ENCODE assay signal across 8 cellular contexts in the genomic region with DNA sequence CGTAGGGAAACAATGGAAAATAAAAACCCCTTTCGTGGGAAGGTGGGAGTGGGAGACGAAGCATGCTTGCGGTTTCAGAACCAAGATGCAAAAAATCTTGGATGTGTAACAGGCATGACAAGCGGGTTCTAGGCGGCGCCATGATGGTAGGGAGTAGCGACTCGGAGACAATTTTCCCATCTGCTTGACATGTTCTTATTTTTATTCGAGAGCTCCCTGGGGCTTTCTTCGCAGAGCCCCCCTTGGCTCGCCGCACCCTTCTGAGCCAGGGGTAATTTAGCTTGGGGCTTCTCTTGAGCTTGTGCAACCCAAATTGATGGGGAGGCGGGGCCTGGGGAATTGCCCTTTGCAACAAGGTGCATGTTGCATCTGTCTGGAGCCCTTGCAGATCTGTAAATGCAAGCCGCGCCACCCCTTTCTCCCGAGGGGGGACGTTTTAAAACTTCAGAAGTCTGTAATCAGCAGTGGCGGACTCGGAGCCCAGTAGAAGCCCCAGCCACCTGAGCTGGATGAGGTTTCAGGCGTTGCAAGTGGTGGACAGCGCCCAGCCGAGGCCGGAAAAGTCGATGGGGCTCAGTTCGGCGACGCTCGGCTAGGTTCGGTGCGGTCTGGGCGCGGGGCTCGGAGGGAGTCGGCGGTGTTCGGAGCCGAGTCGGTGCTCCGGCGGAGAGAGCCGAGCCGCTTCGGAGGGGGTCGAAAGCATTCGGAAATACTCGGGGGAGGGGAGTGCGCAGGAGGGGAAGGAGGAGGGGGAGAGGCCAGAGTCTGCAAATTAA. TPM values are rescaled to one million over a fixed set of nuclear protein-coding genes. Genes with fewer than 3 reads are reported as not detected.
DNase-seq lines count a peak whose midpoint lies in the region; ATAC-seq and TF ChIP-seq lines count a peak whose summit lies in the region.

No MANE protein-coding gene starts in this region.

- H3K4me3 ChIP-seq in right atrium auricular region (peak overlapping the region; percentile 20 to 39), transverse colon (peak overlapping the region in 2 of 4 donors; percentile 16 to 83)

- intact Hi-C loops in posterior cingulate gyrus (cut with DNase I) (no loop called here), transverse colon (cut with DNase I; ENCODE audit: low total_unique reads) (loop anchor here (5.0 kb wide), 1 partner anchor 73 kb away; no protein-coding TSS in a partner anchor)

- no peak for TF ChIP-seq EP300 in Ishikawa (IDR thresholded peaks at IDR 0.05; ENCODE audit: borderline replicate concordance)
- TF ChIP-seq EP300 in transverse colon (IDR thresholded peaks at IDR 0.05; ENCODE audit: low read depth), result no peak

- in situ Hi-C loops in transverse colon (cut with MboI; ENCODE audit: low pct_ligation_motif_present in 1 of 4, low pct_unique_long_range_greater_than_20kb in 1 of 4, low sequenced_read_pairs in 3 of 4), result no loop called here

- H3K27ac ChIP-seq in right atrium auricular region, result peak overlapping the region in 1 of 2 donors; percentile 4
- peak overlapping the region in 2 of 4 donors; percentile 39 to 90 for H3K27ac ChIP-seq in transverse colon

- WGBS in transverse colon (ENCODE audit: low coverage in 1 of 2), 2 donors, result 15 to 17% methylated on average over 10 to 45 of the region's 48 CpGs

- no peak for TF ChIP-seq POLR2A in transverse colon (IDR thresholded peaks at IDR 0.05)

- TF ChIP-seq CTCF in right atrium auricular region (IDR thresholded peaks at IDR 0.05), result peak in 1 of 2 donors; percentile 37
- no peak for TF ChIP-seq CTCF in transverse colon (IDR thresholded peaks at IDR 0.05)

- H3K4me1 ChIP-seq in right atrium auricular region, result peaks cover 5 to 48% of the 10 kb centered on the region in 2 donors
- H3K4me1 ChIP-seq in transverse colon, result peaks cover 0 to 39% (median 12%) of the 10 kb centered on the region in 4 donors

- H3K27me3 ChIP-seq in right atrium auricular region (no peaks in the 10 kb centered on the region), transverse colon (peaks cover 65% of the 10 kb centered on the region)

- H3K36me3 ChIP-seq in right atrium auricular region (no peaks in the 10 kb centered on the region), transverse colon (no peaks in the 10 kb centered on the region)

- no peak for ATAC-seq in HG02798 (IDR thresholded peaks at IDR 0.05; ENCODE audit: poor library complexity, unreplicated experiment)

- TF ChIP-seq RAD21 in Ishikawa (IDR thresholded peaks at IDR 0.05; ENCODE audit: low read depth), result no peak

- no peaks in the 10 kb centered on the region for H3K9me3 ChIP-seq in right atrium auricular region
- no peaks in the 10 kb centered on the region for H3K9me3 ChIP-seq in transverse colon

- DNase-seq in Ammon's horn (ENCODE audit: low spot score), result peak; percentile 92
- DNase-seq in T-helper 1 cell, result peak; percentile 38 to 70 (median 66)
- DNase-seq in astrocyte of the hippocampus (ENCODE audit: low read depth, low spot score), result peak; percentile 97
- DNase-seq in right atrium auricular region (ENCODE audit: low spot score), result peak; percentile 83
- DNase-seq in posterior cingulate gyrus, result peak; percentile 82 to 98 (median 88)
- DNase-seq in transverse colon, result peak; percentile 70

TF ChIP-seq in Ishikawa, 13 proteins besides CTCF, POLR2A, EP300 and RAD21:
- TF ChIP-seq, protein P1, sequence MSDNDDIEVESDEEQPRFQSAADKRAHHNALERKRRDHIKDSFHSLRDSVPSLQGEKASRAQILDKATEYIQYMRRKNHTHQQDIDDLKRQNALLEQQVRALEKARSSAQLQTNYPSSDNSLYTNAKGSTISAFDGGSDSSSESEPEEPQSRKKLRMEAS (IDR thresholded peaks at IDR 0.05), result peak; percentile 48; the same call in 1 of the 2 replicates
- TF ChIP-seq, protein P2, sequence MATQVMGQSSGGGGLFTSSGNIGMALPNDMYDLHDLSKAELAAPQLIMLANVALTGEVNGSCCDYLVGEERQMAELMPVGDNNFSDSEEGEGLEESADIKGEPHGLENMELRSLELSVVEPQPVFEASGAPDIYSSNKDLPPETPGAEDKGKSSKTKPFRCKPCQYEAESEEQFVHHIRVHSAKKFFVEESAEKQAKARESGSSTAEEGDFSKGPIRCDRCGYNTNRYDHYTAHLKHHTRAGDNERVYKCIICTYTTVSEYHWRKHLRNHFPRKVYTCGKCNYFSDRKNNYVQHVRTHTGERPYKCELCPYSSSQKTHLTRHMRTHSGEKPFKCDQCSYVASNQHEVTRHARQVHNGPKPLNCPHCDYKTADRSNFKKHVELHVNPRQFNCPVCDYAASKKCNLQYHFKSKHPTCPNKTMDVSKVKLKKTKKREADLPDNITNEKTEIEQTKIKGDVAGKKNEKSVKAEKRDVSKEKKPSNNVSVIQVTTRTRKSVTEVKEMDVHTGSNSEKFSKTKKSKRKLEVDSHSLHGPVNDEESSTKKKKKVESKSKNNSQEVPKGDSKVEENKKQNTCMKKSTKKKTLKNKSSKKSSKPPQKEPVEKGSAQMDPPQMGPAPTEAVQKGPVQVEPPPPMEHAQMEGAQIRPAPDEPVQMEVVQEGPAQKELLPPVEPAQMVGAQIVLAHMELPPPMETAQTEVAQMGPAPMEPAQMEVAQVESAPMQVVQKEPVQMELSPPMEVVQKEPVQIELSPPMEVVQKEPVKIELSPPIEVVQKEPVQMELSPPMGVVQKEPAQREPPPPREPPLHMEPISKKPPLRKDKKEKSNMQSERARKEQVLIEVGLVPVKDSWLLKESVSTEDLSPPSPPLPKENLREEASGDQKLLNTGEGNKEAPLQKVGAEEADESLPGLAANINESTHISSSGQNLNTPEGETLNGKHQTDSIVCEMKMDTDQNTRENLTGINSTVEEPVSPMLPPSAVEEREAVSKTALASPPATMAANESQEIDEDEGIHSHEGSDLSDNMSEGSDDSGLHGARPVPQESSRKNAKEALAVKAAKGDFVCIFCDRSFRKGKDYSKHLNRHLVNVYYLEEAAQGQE (IDR thresholded peaks at IDR 0.05; ENCODE audit: low read depth), result peak; percentile 94
- TF ChIP-seq FOXM1 (IDR thresholded peaks at IDR 0.05; ENCODE audit: borderline replicate concordance, low read depth), result no peak
- no peak for TF ChIP-seq CREB1 (IDR thresholded peaks at IDR 0.05; ENCODE audit: low read depth)
- TF ChIP-seq, protein P3, sequence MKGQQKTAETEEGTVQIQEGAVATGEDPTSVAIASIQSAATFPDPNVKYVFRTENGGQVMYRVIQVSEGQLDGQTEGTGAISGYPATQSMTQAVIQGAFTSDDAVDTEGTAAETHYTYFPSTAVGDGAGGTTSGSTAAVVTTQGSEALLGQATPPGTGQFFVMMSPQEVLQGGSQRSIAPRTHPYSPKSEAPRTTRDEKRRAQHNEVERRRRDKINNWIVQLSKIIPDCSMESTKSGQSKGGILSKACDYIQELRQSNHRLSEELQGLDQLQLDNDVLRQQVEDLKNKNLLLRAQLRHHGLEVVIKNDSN (IDR thresholded peaks at IDR 0.05), result no peak

RNA-seq across cellular contexts. Expression of a gene that starts 2.9 kb away (rescaled TPM):
- total RNA-seq in right atrium auricular region, result 10 to 100 TPM; 43.1 to 54.8 TPM
- total RNA-seq in transverse colon, result 10 to 100 TPM in 3 of 4 donors, 1 to 10 TPM in 1; 7.3 to 25.4 (median 11.3) TPM
